ENCODE assay signal across 16 cellular contexts in the genomic region with DNA sequence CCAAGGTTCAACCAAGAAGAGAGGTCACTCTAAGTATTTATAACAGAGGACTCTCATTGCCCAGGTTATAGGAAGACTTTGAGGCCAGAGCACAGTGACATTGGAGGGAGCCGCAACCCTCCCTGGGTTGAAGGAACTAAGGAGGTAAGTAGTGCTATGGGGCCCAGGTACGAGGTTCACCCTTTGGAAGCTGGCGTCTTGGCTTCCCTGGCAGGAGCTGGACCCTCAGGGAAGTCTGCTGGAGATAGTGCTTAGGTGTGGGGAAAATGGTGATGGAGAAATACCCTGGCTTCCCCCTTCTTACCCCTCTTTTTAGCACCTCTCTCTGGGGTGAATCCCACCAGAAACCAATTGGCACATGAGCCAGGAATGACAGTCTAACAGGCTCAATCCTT.
DNase-seq lines count a peak whose midpoint lies in the region; ATAC-seq and TF ChIP-seq lines count a peak whose summit lies in the region.
"Had no signal": no experiment of that assay in that cellular context is flagged by ENCODE, and none has a peak within 500 bp of the region (broad histone marks: within the 10 kb centered on the region; RNA-seq: fewer than 3 reads in every experiment).

No MANE protein-coding gene starts in this region.

- no peaks in the 10 kb centered on the region for H3K9me3 Mint-ChIP-seq in endodermal cell
- H3K9me3 Mint-ChIP-seq: CD4-positive, alpha-beta T cell had no signal

- H3K36me3 Mint-ChIP-seq in endodermal cell (ENCODE audit: low read depth): no peaks in the 10 kb centered on the region

- H3K27me3 ChIP-seq in Karpas-422 (ENCODE audit: low read length): no peaks in the 10 kb centered on the region
- no peaks in the 10 kb centered on the region for H3K27me3 ChIP-seq in endodermal cell (ENCODE audit: control insufficient read depth, insufficient read depth, low read length, poor library complexity, severe bottlenecking)
- no peaks in the 10 kb centered on the region for H3K27me3 ChIP-seq in upper lobe of right lung
- H3K27me3 ChIP-seq in H7 (ENCODE audit: control insufficient read depth, insufficient read depth, low read length): no peaks in the 10 kb centered on the region
- no peaks in the 10 kb centered on the region for H3K27me3 ChIP-seq in foreskin keratinocyte

- H3K27me3 Mint-ChIP-seq in endodermal cell (ENCODE audit: insufficient read depth): peaks cover 5% of the 10 kb centered on the region

- H3K4me3 Mint-ChIP-seq in endodermal cell: no peak overlapping the region
- H3K4me3 Mint-ChIP-seq: CD4-positive, alpha-beta T cell had no signal

- no peak overlapping the region for H2AFZ ChIP-seq in Karpas-422 (ENCODE audit: low read length)

- H3K9ac ChIP-seq in Karpas-422 (ENCODE audit: low read length) (peak overlapping the region; percentile 50), endodermal cell (ENCODE audit: extremely low read depth, low read length, poor library complexity, severe bottlenecking) (no peak overlapping the region)

- H3K9me2 ChIP-seq in Karpas-422 (replicated peaks; ENCODE audit: insufficient read depth, low read length): no peaks in the 10 kb centered on the region

- ATAC-seq in sciatic nerve: no peak
- no peak for ATAC-seq in upper lobe of right lung
- no peak for ATAC-seq in foreskin keratinocyte

- no peaks in the 10 kb centered on the region for H3K79me2 ChIP-seq in Karpas-422 (ENCODE audit: low read length)

- H3K4me2 ChIP-seq in Karpas-422 (ENCODE audit: low read depth, low read length, poor library complexity, severe bottlenecking): peak overlapping the region; percentile 71

- 88 to 90% methylated on average over 2 to 3 of the region's 3 CpGs for WGBS in endodermal cell (ENCODE audit: insufficient coverage in 1 of 2, insufficient read length in 1 of 2), 2 experiments

- H3K4me3 ChIP-seq in Karpas-422 (ENCODE audit: low read length) (no peak overlapping the region), endodermal cell (ENCODE audit: low read length) (no peak overlapping the region), upper lobe of right lung (no peak overlapping the region), H7 (ENCODE audit: insufficient read depth, low read depth, low read length) (no peak overlapping the region)
- H3K4me3 ChIP-seq: HAP-1 had no signal

- H3K36me3 ChIP-seq in Karpas-422 (ENCODE audit: insufficient read depth, low read length) (no peaks in the 10 kb centered on the region), endodermal cell (ENCODE audit: control insufficient read depth, insufficient read depth, low read length) (no peaks in the 10 kb centered on the region), upper lobe of right lung (no peaks in the 10 kb centered on the region), H7 (replicated peaks; ENCODE audit: control insufficient read depth, insufficient read depth, low read length) (no peaks in the 10 kb centered on the region)
- H3K36me3 ChIP-seq: HAP-1 had no signal

- H3K4me1 ChIP-seq in Karpas-422 (ENCODE audit: low read length) (peaks cover 60% of the 10 kb centered on the region), endodermal cell (ENCODE audit: control insufficient read depth, insufficient read depth, low read length) (peaks cover 5% of the 10 kb centered on the region), upper lobe of right lung (peaks cover 26% of the 10 kb centered on the region), foreskin keratinocyte (no peaks in the 10 kb centered on the region)
- H3K4me1 ChIP-seq: HAP-1 had no signal

- H3K27ac ChIP-seq in Karpas-422 (ENCODE audit: low read length) (peak overlapping the region; percentile 86), endodermal cell (ENCODE audit: low read depth, low read length) (no peak overlapping the region), upper lobe of right lung (no peak overlapping the region), foreskin keratinocyte (no peak overlapping the region)

- peaks cover 10% of the 10 kb centered on the region for H3K4me1 Mint-ChIP-seq in endodermal cell

- H4K20me1 ChIP-seq in Karpas-422 (ENCODE audit: insufficient read depth, low read depth, low read length): no peaks in the 10 kb centered on the region

- H3K9me3 ChIP-seq in Karpas-422 (ENCODE audit: low read length) (no peaks in the 10 kb centered on the region), endodermal cell (ENCODE audit: control insufficient read depth, low read length) (no peaks in the 10 kb centered on the region), upper lobe of right lung (no peaks in the 10 kb centered on the region)
- H3K9me3 ChIP-seq: HAP-1 had no signal

- no peak overlapping the region for H3K27ac Mint-ChIP-seq in endodermal cell
- H3K27ac Mint-ChIP-seq: CD4-positive, alpha-beta T cell had no signal

- DNase-seq in Karpas-422: no peak
- peak; percentile 14 for DNase-seq in endodermal cell
- DNase-seq in sciatic nerve (ENCODE audit: low spot score): peak; percentile 27
- DNase-seq in upper lobe of right lung: peak; percentile 23
- no peak for DNase-seq in H7
- no peak for DNase-seq in foreskin keratinocyte
- no peak for DNase-seq in NK-92 (lab: John Stamatoyannopoulos, UW; ENCODE audit: unreplicated experiment)
- DNase-seq: ACHN; C1 segment of cervical spinal cord; Calu3; CD4-positive, alpha-beta T cell; DMS153; DMS79 treated with DMSO at 0.1 percent for 48 hours; EL; GOT3 had no signal

- no peak for TF ChIP-seq CTCF in endodermal cell (conservative IDR thresholded peaks at IDR 0.05)
- TF ChIP-seq CTCF in upper lobe of right lung (IDR thresholded peaks at IDR 0.05): no peak
- no peak for TF ChIP-seq CTCF in foreskin keratinocyte (conservative IDR thresholded peaks at IDR 0.05)

- intact Hi-C loops in sciatic nerve (cut with DNase I): no loop called here
- intact Hi-C loops in upper lobe of right lung (cut with DNase I): no loop called here

Comparison
In these comparisons a context has a peak if more than half of its experiments do, and no peak if none do; other contexts are left out.
1. DNase-seq: peak in endodermal cell (single experiment), sciatic nerve (single experiment) and upper lobe of right lung (single experiment); none in Karpas-422 (single experiment), H7 (single experiment), foreskin keratinocyte (0 of 2) and NK-92 (single experiment).